34 cellular contexts compared by ENCODE assay signal in the genomic region with DNA sequence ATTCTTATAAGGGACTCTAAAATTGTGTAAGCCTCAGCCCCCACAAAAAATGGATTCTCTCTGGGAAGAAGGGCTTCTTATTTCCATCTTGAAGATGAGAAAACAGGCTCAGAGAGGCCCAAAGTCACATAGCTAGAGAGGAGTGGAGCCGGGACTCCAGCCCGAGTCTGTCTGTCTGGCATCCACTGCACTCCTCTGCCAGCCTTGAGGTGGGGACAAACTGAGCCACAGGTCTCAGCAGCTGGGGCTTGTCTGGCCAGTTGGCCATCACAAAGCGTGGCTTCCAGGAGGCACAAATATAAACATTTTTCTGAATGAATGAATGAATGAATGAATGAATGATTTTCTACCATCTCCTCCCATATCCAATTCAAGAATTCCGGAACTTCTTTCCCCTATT. TPM values are rescaled to one million over a fixed set of nuclear protein-coding genes. Genes with fewer than 3 reads are reported as not detected.
DNase-seq lines count a peak whose midpoint lies in the region; ATAC-seq and TF ChIP-seq lines count a peak whose summit lies in the region.
"Had no signal": no experiment of that assay in that cellular context is flagged by ENCODE, and none has a peak within 500 bp of the region (broad histone marks: within the 10 kb centered on the region; RNA-seq: fewer than 3 reads in every experiment).

No MANE protein-coding gene starts in this region.

- H3K4me1 ChIP-seq in RWPE2 (ENCODE audit: insufficient read depth, poor library complexity, severe bottlenecking) (no peaks in the 10 kb centered on the region), esophagus muscularis mucosa (no peaks in the 10 kb centered on the region), right cardiac atrium (ENCODE audit: control insufficient read depth, insufficient read depth, low read length) (no peaks in the 10 kb centered on the region)
- H3K4me1 ChIP-seq: BE2C; BLaER1; BLaER1 treated with 17β-estradiol and CSF1 and Interleukin-3, amounts not matched to agents 10 nM and 100 nM; Caco-2 had no signal

- no peak for TF ChIP-seq EP300 in esophagus muscularis mucosa (IDR thresholded peaks at IDR 0.05)

- no peak for TF ChIP-seq CTCF in RWPE2 (IDR thresholded peaks at IDR 0.05; ENCODE audit: poor library complexity, severe bottlenecking)
- TF ChIP-seq CTCF in esophagus muscularis mucosa (IDR thresholded peaks at IDR 0.05), result no peak
- TF ChIP-seq CTCF in nephron progenitor cell (IDR thresholded peaks at IDR 0.05), result no peak

- TF ChIP-seq POLR2A in esophagus muscularis mucosa (IDR thresholded peaks at IDR 0.05; ENCODE audit: low read depth), result no peak

- H3K36me3 Mint-ChIP-seq in nephron progenitor cell (ENCODE audit: low read depth), result no peaks in the 10 kb centered on the region
- H3K36me3 Mint-ChIP-seq: CD14-positive monocyte; CD4-positive, alpha-beta memory T cell; CD4-positive, CD25-positive, alpha-beta regulatory T cell; CD8-positive, alpha-beta memory T cell; CD8-positive, alpha-beta T cell had no signal

- peak overlapping the region; percentile 69 for H3K27ac Mint-ChIP-seq in nephron progenitor cell
- H3K27ac Mint-ChIP-seq: B cell; CD4-positive, alpha-beta memory T cell; CD4-positive, alpha-beta T cell; CD4-positive, CD25-positive, alpha-beta regulatory T cell; CD8-positive, alpha-beta memory T cell; CD8-positive, alpha-beta T cell had no signal

- DNase-seq in RWPE2 (ENCODE audit: low spot score), result peak; percentile 69
- peak; percentile 53 for DNase-seq in esophagus muscularis mucosa (ENCODE audit: extremely low spot score)
- no peak for DNase-seq in nephron progenitor cell
- no peak for DNase-seq in right cardiac atrium
- DNase-seq: 8988T; ACHN; AML-193; BE2C; C1 segment of cervical spinal cord; Caco-2; Calu3; CD4-positive, alpha-beta memory T cell; CD4-positive, alpha-beta T cell; CD4-positive, CD25-positive, alpha-beta regulatory T cell; CD8-positive, alpha-beta memory T cell; CD8-positive, alpha-beta T cell; COR-L47; DMS 273 treated with DMSO at 0.1 percent for 48 hours; DMS153; DMS53; DMS79; DMS79 treated with DMSO at 0.1 percent for 48 hours; DND-41; EL had no signal

- H3K27me3 ChIP-seq in RWPE2 (ENCODE audit: insufficient read depth, poor library complexity, severe bottlenecking), result no peaks in the 10 kb centered on the region
- no peaks in the 10 kb centered on the region for H3K27me3 ChIP-seq in esophagus muscularis mucosa
- H3K27me3 ChIP-seq in right cardiac atrium (ENCODE audit: control insufficient read depth, insufficient read depth), result no peaks in the 10 kb centered on the region
- H3K27me3 ChIP-seq: BE2C; BLaER1; BLaER1 treated with 17β-estradiol and CSF1 and Interleukin-3, amounts not matched to agents 10 nM and 100 nM had no signal

- peaks cover 12% of the 10 kb centered on the region for H3K9me3 Mint-ChIP-seq in nephron progenitor cell

- intact Hi-C loops in esophagus muscularis mucosa (cut with DNase I), result no loop called here
- intact Hi-C loops in right cardiac atrium (cut with DNase I), result no loop called here

- no peak overlapping the region for H3K4me3 Mint-ChIP-seq in nephron progenitor cell
- H3K4me3 Mint-ChIP-seq: B cell; CD14-positive monocyte; CD4-positive, alpha-beta memory T cell; CD4-positive, alpha-beta T cell; CD4-positive, CD25-positive, alpha-beta regulatory T cell; CD8-positive, alpha-beta memory T cell; CD8-positive, alpha-beta T cell had no signal

- H3K4me1 Mint-ChIP-seq in nephron progenitor cell, result peaks cover 32% of the 10 kb centered on the region
- H3K4me1 Mint-ChIP-seq: B cell; CD14-positive monocyte; CD4-positive, alpha-beta memory T cell; CD4-positive, CD25-positive, alpha-beta regulatory T cell; CD8-positive, alpha-beta memory T cell had no signal

- H3K4me3 ChIP-seq in RWPE2 (ENCODE audit: severe bottlenecking), result no peak overlapping the region
- H3K4me3 ChIP-seq in esophagus muscularis mucosa, result no peak overlapping the region
- no peak overlapping the region for H3K4me3 ChIP-seq in right cardiac atrium (ENCODE audit: low read length)
- H3K4me3 ChIP-seq: A549; BLaER1; BLaER1 treated with 17β-estradiol and CSF1 and Interleukin-3, amounts not matched to agents 10 nM and 100 nM had no signal

- H3K27ac ChIP-seq in RWPE2 (ENCODE audit: poor library complexity, severe bottlenecking) (no peak overlapping the region), esophagus muscularis mucosa (replicated peaks in 1 of 4) (no peak overlapping the region), right cardiac atrium (ENCODE audit: low read length) (no peak overlapping the region)
- H3K27ac ChIP-seq: 22Rv1; A549; BLaER1; BLaER1 treated with 17β-estradiol and CSF1 and Interleukin-3, amounts not matched to agents 10 nM and 100 nM; C4-2B had no signal

- no peaks in the 10 kb centered on the region for H3K27me3 Mint-ChIP-seq in nephron progenitor cell (ENCODE audit: low read depth, poor library complexity)

- ATAC-seq in RWPE2 (ENCODE audit: low read depth) (no peak), right cardiac atrium (no peak), GM18502 (IDR thresholded peaks at IDR 0.05; ENCODE audit: poor library complexity, unreplicated experiment) (no peak), GM19463 (IDR thresholded peaks at IDR 0.05; ENCODE audit: unreplicated experiment) (no peak)
- ATAC-seq: A549; CD8-positive, alpha-beta T cell had no signal

- H3K9me3 ChIP-seq in RWPE2 (ENCODE audit: severe bottlenecking), result no peaks in the 10 kb centered on the region
- no peaks in the 10 kb centered on the region for H3K9me3 ChIP-seq in esophagus muscularis mucosa
- H3K9me3 ChIP-seq in right cardiac atrium (ENCODE audit: control insufficient read depth, low read length), result no peaks in the 10 kb centered on the region
- H3K9me3 ChIP-seq: A549, BE2C, BLaER1, Caco-2 had no signal

- H3K36me3 ChIP-seq in RWPE2 (ENCODE audit: low read depth), result no peaks in the 10 kb centered on the region
- H3K36me3 ChIP-seq in esophagus muscularis mucosa, result no peaks in the 10 kb centered on the region
- H3K36me3 ChIP-seq: BE2C; BLaER1; BLaER1 treated with 17β-estradiol and CSF1 and Interleukin-3, amounts not matched to agents 10 nM and 100 nM had no signal

- WGBS in esophagus muscularis mucosa, result 96% methylated on average over 4 of the region's 4 CpGs
- WGBS in right cardiac atrium, result 84% methylated on average over 4 of the region's 4 CpGs

RNA-seq across cellular contexts. Expression of a gene that starts 42.9 kb away (rescaled TPM):
- total RNA-seq in esophagus muscularis mucosa, result 1 to 10 TPM; 1.2 to 5.9 (median 4.2) TPM
- total RNA-seq in right cardiac atrium, result 1 to 10 TPM; 1.6 to 3.7 (median 3.6) TPM
- polyA plus RNA-seq in right cardiac atrium, result 2.7 TPM
- total RNA-seq: A673; CD4-positive, alpha-beta memory T cell; CD4-positive, alpha-beta T cell; CD4-positive, CD25-positive, alpha-beta regulatory T cell; CD8-positive, alpha-beta memory T cell; CD8-positive, alpha-beta T cell had no signal
- polyA plus RNA-seq: CD4-positive, alpha-beta memory T cell; CD4-positive, CD25-positive, alpha-beta regulatory T cell; CD8-positive, alpha-beta memory T cell had no signal

Comparison
In these comparisons a context has a peak if more than half of its experiments do, and no peak if none do; other contexts are left out.
1. DNase-seq: peak in RWPE2 (single experiment) and esophagus muscularis mucosa (single experiment); none in nephron progenitor cell (single experiment) and right cardiac atrium (0 of 3).